Comparison of ENCODE assay signal across 25 cellular contexts in the genomic region with DNA sequence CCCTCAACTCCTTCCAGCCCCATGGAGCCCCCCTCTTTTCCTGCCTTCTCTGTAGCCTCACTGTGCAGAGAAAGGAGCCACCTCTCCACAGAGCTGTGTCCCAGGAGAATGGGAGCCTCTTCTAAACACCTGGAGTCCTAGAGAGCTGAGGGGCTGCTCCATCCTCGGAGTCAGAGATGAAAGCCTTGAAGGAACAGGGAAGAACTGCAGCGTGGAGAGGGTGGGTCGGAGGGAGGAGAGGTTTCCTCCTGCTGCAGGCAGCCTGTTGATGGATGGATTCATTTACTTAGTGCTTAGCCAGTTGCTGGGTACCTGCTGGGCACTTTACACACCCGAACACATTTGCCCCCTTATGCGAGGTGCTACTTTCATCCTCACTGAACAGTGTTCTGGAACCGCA. TPM values are rescaled to one million over a fixed set of nuclear protein-coding genes. Genes with fewer than 3 reads are reported as not detected.
DNase-seq lines count a peak whose midpoint lies in the region; ATAC-seq and TF ChIP-seq lines count a peak whose summit lies in the region.
"Had no signal": no experiment of that assay in that cellular context is flagged by ENCODE, and none has a peak within 500 bp of the region (broad histone marks: within the 10 kb centered on the region; RNA-seq: fewer than 3 reads in every experiment).

No MANE protein-coding gene starts in this region.

- DNase-seq in activated effector memory CD4-positive, alpha-beta T cell treated with anti-CD3 and anti-CD28 coated beads, Interleukin-2, amount 50 U/mL, for 16 hours, result peak; percentile 39
- no peak for DNase-seq in activated effector memory CD4-positive, alpha-beta T cell treated with Interleukin-2 at 50 U/mL for 16 hours
- DNase-seq in mesenteric fat pad (ENCODE audit: low spot score) (peak; percentile 22), sigmoid colon (peak; percentile 29), H7 (no peak), cardiac septum (ENCODE audit: low spot score) (no peak)
- DNase-seq: 8988T; ACHN; AML-193; BE2C; CD8-positive, alpha-beta memory T cell; DMS 273 treated with DMSO at 0.1 percent for 48 hours; DMS79; EL; GDM1; GM23248; H9 had no signal

- no peak for TF ChIP-seq CTCF in sigmoid colon (IDR thresholded peaks at IDR 0.05)

- H3K27ac ChIP-seq in sigmoid colon, result no peak overlapping the region
- H3K27ac ChIP-seq: A549; BLaER1 treated with 17β-estradiol and CSF1 and Interleukin-3, amounts not matched to agents 10 nM and 100 nM; GM23248 had no signal

- TF ChIP-seq EP300 in sigmoid colon (IDR thresholded peaks at IDR 0.05), result no peak

- no peaks in the 10 kb centered on the region for H3K36me3 ChIP-seq in sigmoid colon
- no peaks in the 10 kb centered on the region for H3K36me3 ChIP-seq in H7 (replicated peaks; ENCODE audit: control insufficient read depth, insufficient read depth, low read length)
- H3K36me3 ChIP-seq: BE2C; BLaER1 treated with 17β-estradiol and CSF1 and Interleukin-3, amounts not matched to agents 10 nM and 100 nM had no signal

- no peaks in the 10 kb centered on the region for H3K9me3 ChIP-seq in sigmoid colon
- H3K9me3 ChIP-seq: A549; BE2C; BLaER1 treated with 17β-estradiol and CSF1 and Interleukin-3, amounts not matched to agents 10 nM and 100 nM had no signal

- 83% methylated on average over 6 of the region's 6 CpGs for WGBS in sigmoid colon, 2 donors

- H3K27me3 ChIP-seq in sigmoid colon (no peaks in the 10 kb centered on the region), H7 (ENCODE audit: control insufficient read depth, insufficient read depth, low read length) (no peaks in the 10 kb centered on the region)
- H3K27me3 ChIP-seq: BLaER1 treated with 17β-estradiol and CSF1 and Interleukin-3, amounts not matched to agents 10 nM and 100 nM had no signal

- peaks cover 0 to 24% (median 10%) of the 10 kb centered on the region in 4 donors for H3K4me1 ChIP-seq in sigmoid colon
- H3K4me1 ChIP-seq: A549; BE2C; BLaER1 treated with 17β-estradiol and CSF1 and Interleukin-3, amounts not matched to agents 10 nM and 100 nM had no signal

- H3K4me3 ChIP-seq in sigmoid colon, result no peak overlapping the region
- no peak overlapping the region for H3K4me3 ChIP-seq in H7 (ENCODE audit: insufficient read depth, low read depth, low read length)
- H3K4me3 ChIP-seq: A549; BLaER1 treated with 17β-estradiol and CSF1 and Interleukin-3, amounts not matched to agents 10 nM and 100 nM; GM12878; GM23248 had no signal

- TF ChIP-seq POLR2A in sigmoid colon (IDR thresholded peaks at IDR 0.05), result no peak

- intact Hi-C loops in sigmoid colon (cut with DNase I) (no loop called here), cardiac septum (cut with DNase I) (no loop called here)

- ATAC-seq in HG03432 (IDR thresholded peaks at IDR 0.05; ENCODE audit: unreplicated experiment), result no peak
- ATAC-seq: A549, GM12878, HCT116 had no signal

RNA-seq across cellular contexts. Expression of gene C10orf120, which starts 39.0 kb away (rescaled TPM):
- total RNA-seq in mesenteric fat pad (not detected), sigmoid colon (not detected), cardiac septum (not detected)
- not detected for polyA plus RNA-seq in sigmoid colon
- not detected in 2 replicates for total RNA-seq in H7 (2014; rRNA removed; shearing (Covaris generic))
- total RNA-seq: CD4-positive, alpha-beta T cell; CD8-positive, alpha-beta memory T cell; GM12878; GM23248; H1; H9 had no signal
- polyA plus RNA-seq: A549; CD14-positive monocyte; CD8-positive, alpha-beta memory T cell; GM12878; GM23248; H1 had no signal

Comparison
In these comparisons a context has a peak if more than half of its experiments do, and no peak if none do; other contexts are left out.
1. DNase-seq: peak in activated effector memory CD4-positive, alpha-beta T cell treated with anti-CD3 and anti-CD28 coated beads, Interleukin-2, amount 50 U/mL, for 16 hours (single experiment), mesenteric fat pad (single experiment) and sigmoid colon (single experiment); none in activated effector memory CD4-positive, alpha-beta T cell treated with Interleukin-2 at 50 U/mL for 16 hours (single experiment), H7 (single experiment) and cardiac septum (single experiment).